16 cellular contexts compared by ENCODE assay signal in genomic region chr2:201796478-201796865, GRCh38. TPM values are rescaled to one million over a fixed set of nuclear protein-coding genes. Genes with fewer than 3 reads are reported as not detected.
"Had no signal": no experiment of that assay in that cellular context is flagged by ENCODE, and none has a peak within 500 bp of the region (broad histone marks: within the 10 kb centered on the region; RNA-seq: fewer than 3 reads in every experiment).

No MANE protein-coding gene starts in this region.

- H3K9me3 ChIP-seq: body of pancreas, gastrocnemius medialis, heart right ventricle, left ventricle myocardium inferior, tibial artery, uterus had no signal

- H3K27me3 ChIP-seq: body of pancreas, gastrocnemius medialis, tibial artery, uterus had no signal

- H3K9me3 Mint-ChIP-seq: activated naive CD4-positive, alpha-beta T cell treated with anti-CD3 and anti-CD28 coated beads, Interleukin-2, amount 10 ng/mL, durations not matched to agents 7 days and 5 days; activated T-helper 17 cell treated with anti-CD3 and anti-CD28 coated beads, Interleukin-2, amount 50 U/mL, for 72 hours; neural crest cell had no signal

- H3K27ac ChIP-seq: body of pancreas, gastrocnemius medialis, heart right ventricle, left ventricle myocardium inferior, uterus had no signal

- H3K36me3 Mint-ChIP-seq: activated naive CD4-positive, alpha-beta T cell treated with anti-CD3 and anti-CD28 coated beads, Interleukin-2, amount 10 ng/mL, durations not matched to agents 7 days and 5 days had no signal

- H3K36me3 ChIP-seq: gastrocnemius medialis, heart right ventricle, left ventricle myocardium inferior, tibial artery, uterus had no signal

- H3K27ac Mint-ChIP-seq: activated naive CD4-positive, alpha-beta T cell treated with anti-CD3 and anti-CD28 coated beads, Interleukin-2, amount 10 ng/mL, durations not matched to agents 7 days and 5 days; activated T-helper 17 cell treated with anti-CD3 and anti-CD28 coated beads, Interleukin-2, amount 50 U/mL, for 72 hours had no signal

- H3K4me1 Mint-ChIP-seq: activated naive CD4-positive, alpha-beta T cell treated with anti-CD3 and anti-CD28 coated beads, Interleukin-2, amount 10 ng/mL, durations not matched to agents 7 days and 5 days; activated T-helper 17 cell treated with anti-CD3 and anti-CD28 coated beads, Interleukin-2, amount 50 U/mL, for 72 hours had no signal

- H3K4me1 ChIP-seq: body of pancreas, gastrocnemius medialis, heart right ventricle, left ventricle myocardium inferior, uterus had no signal

- H3K4me3 Mint-ChIP-seq: activated naive CD4-positive, alpha-beta T cell treated with anti-CD3 and anti-CD28 coated beads, Interleukin-2, amount 10 ng/mL, durations not matched to agents 7 days and 5 days; activated T-helper 17 cell treated with anti-CD3 and anti-CD28 coated beads, Interleukin-2, amount 50 U/mL, for 72 hours; neural crest cell had no signal

- H3K4me3 ChIP-seq: body of pancreas, gastrocnemius medialis, heart right ventricle, left ventricle myocardium inferior, tibial artery, uterus had no signal

- DNase-seq: activated CD4-positive, alpha-beta T cell treated with anti-CD3 and anti-CD28 coated beads, Interleukin-2, amount 50 U/mL, for 1 hour; activated CD4-positive, CD25-positive, alpha-beta regulatory T cell; activated naive CD4-positive, alpha-beta T cell treated with anti-CD3 and anti-CD28 coated beads, Interleukin-2, amount 10 ng/mL, durations not matched to agents 7 days and 5 days; activated T-cell treated with anti-CD3 and anti-CD28 coated beads for 4 hours; central memory CD4-positive, alpha-beta T cell; cortex of kidney; effector CD8-positive, alpha-beta T cell; gastrocnemius medialis; left ventricle myocardium inferior; tibial artery; uterus had no signal

- ATAC-seq: activated T-helper 17 cell treated with anti-CD3 and anti-CD28 coated beads, Interleukin-2, amount 50 U/mL, for 72 hours had no signal

RNA-seq across cellular contexts. Expression of gene CDK15, which starts 9.9 kb away (rescaled TPM):
- total RNA-seq: activated CD8-positive, alpha-beta memory T cell treated with anti-CD3 and anti-CD28 coated beads for 36 hours; activated T-helper 17 cell treated with anti-CD3 and anti-CD28 coated beads, Interleukin-2, amount 50 U/mL, for 72 hours; neural crest cell had no signal
